1 cellular context compared by ENCODE assay signal in the genomic region with DNA sequence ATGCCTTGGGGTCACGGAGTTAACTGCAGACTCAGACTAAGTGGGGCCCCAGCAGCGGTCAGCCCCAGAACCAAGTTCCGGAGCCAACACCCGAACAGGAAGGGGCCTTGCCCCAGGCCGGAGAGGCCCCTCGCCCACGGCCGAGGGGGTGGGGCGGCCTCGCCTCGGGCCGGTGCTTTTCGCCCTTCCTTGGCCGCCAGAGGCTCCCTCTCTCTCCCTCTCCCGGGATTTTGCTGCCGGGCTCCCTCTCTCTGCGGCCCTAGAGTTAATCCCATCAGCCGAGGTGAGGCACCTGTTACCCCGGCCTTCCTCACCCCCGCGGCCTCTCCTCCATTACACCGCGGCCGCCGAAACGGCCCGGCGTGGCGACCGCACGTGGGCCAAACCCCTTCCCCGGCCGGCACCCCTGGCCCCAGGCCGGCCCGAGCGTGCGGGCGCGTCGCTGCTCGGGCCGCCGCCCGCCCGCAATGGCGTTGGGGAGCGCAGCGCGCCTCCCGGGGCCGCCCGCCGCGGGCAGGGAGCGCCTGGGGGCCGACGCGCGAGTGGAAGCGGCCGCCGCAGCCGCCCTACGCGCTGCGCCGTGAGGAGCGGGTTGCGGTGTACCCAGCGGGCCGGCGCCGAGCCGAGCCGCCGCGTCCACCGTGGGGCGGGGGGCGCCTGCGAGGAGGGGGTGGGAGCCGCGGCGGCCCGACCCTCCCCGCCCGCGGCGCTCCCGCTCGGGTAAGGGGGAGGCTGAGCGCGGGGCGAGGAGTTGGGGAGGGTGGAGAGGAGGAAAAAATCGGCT.
A peak's percentile ranks its signal among the peaks of the same experiment; 100 is the strongest.
TF ChIP-seq lines count a peak whose summit lies in the region.

A gene (plus strand): TSS at position 175 of the 784 bp plus-strand sequence. CDS start 2,520 bp downstream, outside the sequence.

TF ChIP-seq in HepG2, 621 proteins besides CTCF, POLR2A, EP300 and RAD21 (continued from another document and continues in another):
- TF ChIP-seq, protein P1, sequence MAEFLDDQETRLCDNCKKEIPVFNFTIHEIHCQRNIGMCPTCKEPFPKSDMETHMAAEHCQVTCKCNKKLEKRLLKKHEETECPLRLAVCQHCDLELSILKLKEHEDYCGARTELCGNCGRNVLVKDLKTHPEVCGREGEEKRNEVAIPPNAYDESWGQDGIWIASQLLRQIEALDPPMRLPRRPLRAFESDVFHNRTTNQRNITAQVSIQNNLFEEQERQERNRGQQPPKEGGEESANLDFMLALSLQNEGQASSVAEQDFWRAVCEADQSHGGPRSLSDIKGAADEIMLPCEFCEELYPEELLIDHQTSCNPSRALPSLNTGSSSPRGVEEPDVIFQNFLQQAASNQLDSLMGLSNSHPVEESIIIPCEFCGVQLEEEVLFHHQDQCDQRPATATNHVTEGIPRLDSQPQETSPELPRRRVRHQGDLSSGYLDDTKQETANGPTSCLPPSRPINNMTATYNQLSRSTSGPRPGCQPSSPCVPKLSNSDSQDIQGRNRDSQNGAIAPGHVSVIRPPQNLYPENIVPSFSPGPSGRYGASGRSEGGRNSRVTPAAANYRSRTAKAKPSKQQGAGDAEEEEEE (CRISPR knock-in tag; IDR thresholded peaks at IDR 0.05; ENCODE audit: borderline replicate concordance) = no peak
- no peak for TF ChIP-seq TSC22D2 (CRISPR knock-in tag; IDR thresholded peaks at IDR 0.05; ENCODE audit: borderline replicate concordance)
- TF ChIP-seq ZNF547 (CRISPR knock-in tag; IDR thresholded peaks at IDR 0.05) = peak; percentile 55
- TF ChIP-seq ONECUT2 (CRISPR knock-in tag; IDR thresholded peaks at IDR 0.05) = no peak; the same call in 1 of the 2 replicates
- TF ChIP-seq, protein P2, sequence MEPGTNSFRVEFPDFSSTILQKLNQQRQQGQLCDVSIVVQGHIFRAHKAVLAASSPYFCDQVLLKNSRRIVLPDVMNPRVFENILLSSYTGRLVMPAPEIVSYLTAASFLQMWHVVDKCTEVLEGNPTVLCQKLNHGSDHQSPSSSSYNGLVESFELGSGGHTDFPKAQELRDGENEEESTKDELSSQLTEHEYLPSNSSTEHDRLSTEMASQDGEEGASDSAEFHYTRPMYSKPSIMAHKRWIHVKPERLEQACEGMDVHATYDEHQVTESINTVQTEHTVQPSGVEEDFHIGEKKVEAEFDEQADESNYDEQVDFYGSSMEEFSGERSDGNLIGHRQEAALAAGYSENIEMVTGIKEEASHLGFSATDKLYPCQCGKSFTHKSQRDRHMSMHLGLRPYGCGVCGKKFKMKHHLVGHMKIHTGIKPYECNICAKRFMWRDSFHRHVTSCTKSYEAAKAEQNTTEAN (CRISPR knock-in tag; conservative IDR thresholded peaks at IDR 0.05) = no peak
- peak; percentile 40 for TF ChIP-seq TEAD3 (CRISPR knock-in tag; optimal IDR thresholded peaks at IDR 0.05; ENCODE audit: borderline replicate concordance)
- no peak for TF ChIP-seq SP140L (CRISPR knock-in tag; IDR thresholded peaks at IDR 0.05; ENCODE audit: borderline replicate concordance)
- no peak for TF ChIP-seq MEIS2 (CRISPR knock-in tag; IDR thresholded peaks at IDR 0.05)
- no peak for TF ChIP-seq FLYWCH1 (CRISPR knock-in tag; IDR thresholded peaks at IDR 0.05)
- TF ChIP-seq, protein P3, sequence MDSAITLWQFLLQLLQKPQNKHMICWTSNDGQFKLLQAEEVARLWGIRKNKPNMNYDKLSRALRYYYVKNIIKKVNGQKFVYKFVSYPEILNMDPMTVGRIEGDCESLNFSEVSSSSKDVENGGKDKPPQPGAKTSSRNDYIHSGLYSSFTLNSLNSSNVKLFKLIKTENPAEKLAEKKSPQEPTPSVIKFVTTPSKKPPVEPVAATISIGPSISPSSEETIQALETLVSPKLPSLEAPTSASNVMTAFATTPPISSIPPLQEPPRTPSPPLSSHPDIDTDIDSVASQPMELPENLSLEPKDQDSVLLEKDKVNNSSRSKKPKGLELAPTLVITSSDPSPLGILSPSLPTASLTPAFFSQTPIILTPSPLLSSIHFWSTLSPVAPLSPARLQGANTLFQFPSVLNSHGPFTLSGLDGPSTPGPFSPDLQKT (CRISPR knock-in tag; IDR thresholded peaks at IDR 0.05; ENCODE audit: borderline replicate concordance) = no peak
- TF ChIP-seq ZNF7 (CRISPR knock-in tag; IDR thresholded peaks at IDR 0.05) = 0 out of 2 replicates have a peak, but pooled peaks have one; percentile 9
- TF ChIP-seq, protein P4, sequence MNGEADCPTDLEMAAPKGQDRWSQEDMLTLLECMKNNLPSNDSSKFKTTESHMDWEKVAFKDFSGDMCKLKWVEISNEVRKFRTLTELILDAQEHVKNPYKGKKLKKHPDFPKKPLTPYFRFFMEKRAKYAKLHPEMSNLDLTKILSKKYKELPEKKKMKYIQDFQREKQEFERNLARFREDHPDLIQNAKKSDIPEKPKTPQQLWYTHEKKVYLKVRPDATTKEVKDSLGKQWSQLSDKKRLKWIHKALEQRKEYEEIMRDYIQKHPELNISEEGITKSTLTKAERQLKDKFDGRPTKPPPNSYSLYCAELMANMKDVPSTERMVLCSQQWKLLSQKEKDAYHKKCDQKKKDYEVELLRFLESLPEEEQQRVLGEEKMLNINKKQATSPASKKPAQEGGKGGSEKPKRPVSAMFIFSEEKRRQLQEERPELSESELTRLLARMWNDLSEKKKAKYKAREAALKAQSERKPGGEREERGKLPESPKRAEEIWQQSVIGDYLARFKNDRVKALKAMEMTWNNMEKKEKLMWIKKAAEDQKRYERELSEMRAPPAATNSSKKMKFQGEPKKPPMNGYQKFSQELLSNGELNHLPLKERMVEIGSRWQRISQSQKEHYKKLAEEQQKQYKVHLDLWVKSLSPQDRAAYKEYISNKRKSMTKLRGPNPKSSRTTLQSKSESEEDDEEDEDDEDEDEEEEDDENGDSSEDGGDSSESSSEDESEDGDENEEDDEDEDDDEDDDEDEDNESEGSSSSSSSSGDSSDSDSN (CRISPR knock-in tag; IDR thresholded peaks at IDR 0.05) = peak; percentile 92
- peak; percentile 87 for TF ChIP-seq ZSCAN20 (CRISPR knock-in tag; IDR thresholded peaks at IDR 0.05; ENCODE audit: borderline replicate concordance)
- TF ChIP-seq HDAC1 (CRISPR knock-in tag; IDR thresholded peaks at IDR 0.05) = peak; percentile 37; the same call in 1 of the 2 replicates
- TF ChIP-seq, protein P5, sequence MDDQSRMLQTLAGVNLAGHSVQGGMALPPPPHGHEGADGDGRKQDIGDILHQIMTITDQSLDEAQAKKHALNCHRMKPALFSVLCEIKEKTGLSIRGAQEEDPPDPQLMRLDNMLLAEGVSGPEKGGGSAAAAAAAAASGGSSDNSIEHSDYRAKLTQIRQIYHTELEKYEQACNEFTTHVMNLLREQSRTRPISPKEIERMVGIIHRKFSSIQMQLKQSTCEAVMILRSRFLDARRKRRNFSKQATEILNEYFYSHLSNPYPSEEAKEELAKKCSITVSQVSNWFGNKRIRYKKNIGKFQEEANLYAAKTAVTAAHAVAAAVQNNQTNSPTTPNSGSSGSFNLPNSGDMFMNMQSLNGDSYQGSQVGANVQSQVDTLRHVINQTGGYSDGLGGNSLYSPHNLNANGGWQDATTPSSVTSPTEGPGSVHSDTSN (CRISPR knock-in tag; IDR thresholded peaks at IDR 0.05; ENCODE audit: borderline replicate concordance) = 0 out of 2 replicates have a peak, but pooled peaks have one; percentile 20
- 0 out of 2 replicates have a peak, but pooled peaks have one; percentile 11 for TF ChIP-seq SATB2 (CRISPR knock-in tag; IDR thresholded peaks at IDR 0.05)
- TF ChIP-seq WIZ (CRISPR knock-in tag; IDR thresholded peaks at IDR 0.05) = peak; percentile 49; the same call in 1 of the 2 replicates
- no peak for TF ChIP-seq SNRNP70 (IDR thresholded peaks at IDR 0.05; ENCODE audit: low read depth, low read length)
- no peak for TF ChIP-seq ZNF567 (CRISPR knock-in tag; IDR thresholded peaks at IDR 0.05; ENCODE audit: borderline replicate concordance)
- TF ChIP-seq HOXA7 (CRISPR knock-in tag; IDR thresholded peaks at IDR 0.05) = no peak
- 0 out of 2 replicates have a peak, but pooled peaks have one; percentile 27 for TF ChIP-seq ADNP (CRISPR knock-in tag; IDR thresholded peaks at IDR 0.05)
- TF ChIP-seq ZMYM2 (CRISPR knock-in tag; IDR thresholded peaks at IDR 0.05) = no peak; the same call in 1 of the 2 replicates
- TF ChIP-seq PAX8 (CRISPR knock-in tag; IDR thresholded peaks at IDR 0.05; ENCODE audit: borderline replicate concordance) = no peak
- TF ChIP-seq, protein P6, sequence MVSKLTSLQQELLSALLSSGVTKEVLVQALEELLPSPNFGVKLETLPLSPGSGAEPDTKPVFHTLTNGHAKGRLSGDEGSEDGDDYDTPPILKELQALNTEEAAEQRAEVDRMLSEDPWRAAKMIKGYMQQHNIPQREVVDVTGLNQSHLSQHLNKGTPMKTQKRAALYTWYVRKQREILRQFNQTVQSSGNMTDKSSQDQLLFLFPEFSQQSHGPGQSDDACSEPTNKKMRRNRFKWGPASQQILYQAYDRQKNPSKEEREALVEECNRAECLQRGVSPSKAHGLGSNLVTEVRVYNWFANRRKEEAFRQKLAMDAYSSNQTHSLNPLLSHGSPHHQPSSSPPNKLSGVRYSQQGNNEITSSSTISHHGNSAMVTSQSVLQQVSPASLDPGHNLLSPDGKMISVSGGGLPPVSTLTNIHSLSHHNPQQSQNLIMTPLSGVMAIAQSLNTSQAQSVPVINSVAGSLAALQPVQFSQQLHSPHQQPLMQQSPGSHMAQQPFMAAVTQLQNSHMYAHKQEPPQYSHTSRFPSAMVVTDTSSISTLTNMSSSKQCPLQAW (CRISPR knock-in tag; IDR thresholded peaks at IDR 0.05) = peak; percentile 74; the same call in 1 of the 2 replicates
- TF ChIP-seq, protein P7, sequence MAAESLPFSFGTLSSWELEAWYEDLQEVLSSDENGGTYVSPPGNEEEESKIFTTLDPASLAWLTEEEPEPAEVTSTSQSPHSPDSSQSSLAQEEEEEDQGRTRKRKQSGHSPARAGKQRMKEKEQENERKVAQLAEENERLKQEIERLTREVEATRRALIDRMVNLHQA (CRISPR knock-in tag; IDR thresholded peaks at IDR 0.05) = no peak
- TF ChIP-seq, protein P8, sequence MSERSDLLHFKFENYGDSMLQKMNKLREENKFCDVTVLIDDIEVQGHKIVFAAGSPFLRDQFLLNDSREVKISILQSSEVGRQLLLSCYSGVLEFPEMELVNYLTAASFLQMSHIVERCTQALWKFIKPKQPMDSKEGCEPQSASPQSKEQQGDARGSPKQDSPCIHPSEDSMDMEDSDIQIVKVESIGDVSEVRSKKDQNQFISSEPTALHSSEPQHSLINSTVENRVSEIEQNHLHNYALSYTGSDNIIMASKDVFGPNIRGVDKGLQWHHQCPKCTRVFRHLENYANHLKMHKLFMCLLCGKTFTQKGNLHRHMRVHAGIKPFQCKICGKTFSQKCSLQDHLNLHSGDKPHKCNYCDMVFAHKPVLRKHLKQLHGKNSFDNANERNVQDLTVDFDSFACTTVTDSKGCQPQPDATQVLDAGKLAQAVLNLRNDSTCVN (CRISPR knock-in tag; IDR thresholded peaks at IDR 0.05; ENCODE audit: borderline replicate concordance) = no peak; the same call in 1 of the 2 replicates
- TF ChIP-seq GTF2F1 (IDR thresholded peaks at IDR 0.05; ENCODE audit: low read length) = no peak
- no peak for TF ChIP-seq ZNF251 (CRISPR knock-in tag; IDR thresholded peaks at IDR 0.05)
- TF ChIP-seq TRIM24 (CRISPR knock-in tag; IDR thresholded peaks at IDR 0.05) = no peak
- no peak for TF ChIP-seq SETDB1 (CRISPR knock-in tag; IDR thresholded peaks at IDR 0.05; ENCODE audit: borderline replicate concordance)
- TF ChIP-seq MIXL1 (CRISPR knock-in tag; IDR thresholded peaks at IDR 0.05) = 0 out of 2 replicates have a peak, but pooled peaks have one; percentile 16
- no peak for TF ChIP-seq ZNF121 (CRISPR knock-in tag; IDR thresholded peaks at IDR 0.05)
- no peak for TF ChIP-seq STAT5B (CRISPR knock-in tag; IDR thresholded peaks at IDR 0.05)
- TF ChIP-seq PHF21A (CRISPR knock-in tag; IDR thresholded peaks at IDR 0.05) = no peak; the same call in 1 of the 2 replicates
- TF ChIP-seq SMARCE1 (IDR thresholded peaks at IDR 0.05; ENCODE audit: borderline replicate concordance) = no peak
- peak; percentile 67 for TF ChIP-seq MED8 (CRISPR knock-in tag; IDR thresholded peaks at IDR 0.05; ENCODE audit: insufficient replicate concordance)
- TF ChIP-seq ZNF12 (CRISPR knock-in tag; IDR thresholded peaks at IDR 0.05) = 0 out of 2 replicates have a peak, but pooled peaks have one; percentile 13
- peak; percentile 65; the same call in 1 of the 2 replicates for TF ChIP-seq SAP130 (CRISPR knock-in tag; IDR thresholded peaks at IDR 0.05; ENCODE audit: low read depth)
- TF ChIP-seq HNRNPK (IDR thresholded peaks at IDR 0.05; ENCODE audit: low read depth, low read length, poor library complexity, severe bottlenecking) = no peak
- TF ChIP-seq SOX5 (CRISPR knock-in tag; IDR thresholded peaks at IDR 0.05; ENCODE audit: borderline replicate concordance) = no peak
- TF ChIP-seq, protein P9, sequence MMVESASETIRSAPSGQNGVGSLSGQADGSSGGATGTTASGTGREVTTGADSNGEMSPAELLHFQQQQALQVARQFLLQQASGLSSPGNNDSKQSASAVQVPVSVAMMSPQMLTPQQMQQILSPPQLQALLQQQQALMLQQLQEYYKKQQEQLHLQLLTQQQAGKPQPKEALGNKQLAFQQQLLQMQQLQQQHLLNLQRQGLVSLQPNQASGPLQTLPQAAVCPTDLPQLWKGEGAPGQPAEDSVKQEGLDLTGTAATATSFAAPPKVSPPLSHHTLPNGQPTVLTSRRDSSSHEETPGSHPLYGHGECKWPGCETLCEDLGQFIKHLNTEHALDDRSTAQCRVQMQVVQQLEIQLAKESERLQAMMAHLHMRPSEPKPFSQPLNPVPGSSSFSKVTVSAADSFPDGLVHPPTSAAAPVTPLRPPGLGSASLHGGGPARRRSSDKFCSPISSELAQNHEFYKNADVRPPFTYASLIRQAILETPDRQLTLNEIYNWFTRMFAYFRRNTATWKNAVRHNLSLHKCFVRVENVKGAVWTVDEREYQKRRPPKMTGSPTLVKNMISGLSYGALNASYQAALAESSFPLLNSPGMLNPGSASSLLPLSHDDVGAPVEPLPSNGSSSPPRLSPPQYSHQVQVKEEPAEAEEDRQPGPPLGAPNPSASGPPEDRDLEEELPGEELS (CRISPR knock-in tag; IDR thresholded peaks at IDR 0.05) = peak; percentile 62
- no peak for TF ChIP-seq DNMT1 (CRISPR knock-in tag; IDR thresholded peaks at IDR 0.05)
- TF ChIP-seq, protein P10, sequence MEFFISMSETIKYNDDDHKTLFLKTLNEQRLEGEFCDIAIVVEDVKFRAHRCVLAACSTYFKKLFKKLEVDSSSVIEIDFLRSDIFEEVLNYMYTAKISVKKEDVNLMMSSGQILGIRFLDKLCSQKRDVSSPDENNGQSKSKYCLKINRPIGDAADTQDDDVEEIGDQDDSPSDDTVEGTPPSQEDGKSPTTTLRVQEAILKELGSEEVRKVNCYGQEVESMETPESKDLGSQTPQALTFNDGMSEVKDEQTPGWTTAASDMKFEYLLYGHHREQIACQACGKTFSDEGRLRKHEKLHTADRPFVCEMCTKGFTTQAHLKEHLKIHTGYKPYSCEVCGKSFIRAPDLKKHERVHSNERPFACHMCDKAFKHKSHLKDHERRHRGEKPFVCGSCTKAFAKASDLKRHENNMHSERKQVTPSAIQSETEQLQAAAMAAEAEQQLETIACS (CRISPR knock-in tag; IDR thresholded peaks at IDR 0.05) = no peak
- no peak for TF ChIP-seq FOXM1 (CRISPR knock-in tag; IDR thresholded peaks at IDR 0.05)
- no peak for TF ChIP-seq ZNF614 (CRISPR knock-in tag; IDR thresholded peaks at IDR 0.05; ENCODE audit: borderline replicate concordance)
- peak; percentile 63; the same call in 1 of the 2 replicates for TF ChIP-seq ARNT2 (CRISPR knock-in tag; IDR thresholded peaks at IDR 0.05; ENCODE audit: low read depth)
- TF ChIP-seq ZNF382 (CRISPR knock-in tag; IDR thresholded peaks at IDR 0.05; ENCODE audit: borderline replicate concordance) = no peak
